In genomic region chr14:101595887-101596721, GRCh38 we compare ENCODE assay signal across 11 cellular contexts. TPM values are rescaled to one million over a fixed set of nuclear protein-coding genes. Genes with fewer than 3 reads are reported as not detected.
DNase-seq lines count a peak whose midpoint lies in the region; ATAC-seq lines count a peak whose summit lies in the region.
"Had no signal": no experiment of that assay in that cellular context is flagged by ENCODE, and none has a peak within 500 bp of the region (broad histone marks: within the 10 kb centered on the region; RNA-seq: fewer than 3 reads in every experiment).

No MANE protein-coding gene starts in this region.

- intact Hi-C loops in activated T-helper 2 cell treated with anti-CD3 and anti-CD28 coated beads, Interferon-gamma antibody, Interleukin-2, Interleukin-4, amounts not matched to agents 10 μg/mL and 5 μg/mL and 100 μg/mL, durations not matched to agents 14 hours and 24 hours and 36 hours (cut with micrococcal nuclease), result no loop called here

- peaks cover 29% of the 10 kb centered on the region for H3K4me1 ChIP-seq in CD4-positive, CD25-positive, alpha-beta regulatory T cell (ENCODE audit: control insufficient read depth, insufficient read depth, low read length, poor library complexity, severe bottlenecking)
- H3K4me1 ChIP-seq: parathyroid adenoma had no signal

- no peaks in the 10 kb centered on the region for H3K27me3 ChIP-seq in CD4-positive, CD25-positive, alpha-beta regulatory T cell (ENCODE audit: control insufficient read depth, insufficient read depth, low read length)

- H3K4me3 Mint-ChIP-seq in CD4-positive, CD25-positive, alpha-beta regulatory T cell, result peak overlapping the region in 3 of 4 donors; percentile 29 to 81 (median 60)
- H3K4me3 Mint-ChIP-seq in activated T-helper 2 cell treated with anti-CD3 and anti-CD28 coated beads, Interferon-gamma antibody, Interleukin-2, Interleukin-4, amounts not matched to agents 10 μg/mL and 5 μg/mL and 100 μg/mL, durations not matched to agents 14 hours and 24 hours and 36 hours (ENCODE audit: low read depth), result no peak overlapping the region
- H3K4me3 Mint-ChIP-seq in natural killer cell treated with Interleukin-12 subunit alpha and Interleukin-12 subunit beta and Interleukin-15 and Interleukin-18, amount 100 ng/mL, for 72 hours, result peak overlapping the region; percentile 74

- H3K36me3 Mint-ChIP-seq in CD4-positive, CD25-positive, alpha-beta regulatory T cell, result no peaks in the 10 kb centered on the region
- H3K36me3 Mint-ChIP-seq in activated T-helper 2 cell treated with anti-CD3 and anti-CD28 coated beads, Interferon-gamma antibody, Interleukin-2, Interleukin-4, amounts not matched to agents 10 μg/mL and 5 μg/mL and 100 μg/mL, durations not matched to agents 14 hours and 24 hours and 36 hours (ENCODE audit: low read depth), result peaks cover 12% of the 10 kb centered on the region
- H3K36me3 Mint-ChIP-seq in natural killer cell treated with Interleukin-12 subunit alpha and Interleukin-12 subunit beta and Interleukin-15 and Interleukin-18, amount 100 ng/mL, for 72 hours, result no peaks in the 10 kb centered on the region

- peak; percentile 53 to 59 for ATAC-seq in CD4-positive, CD25-positive, alpha-beta regulatory T cell (ENCODE audit: low read depth in 2 of 2)
- ATAC-seq in natural killer cell treated with Interleukin-12 subunit alpha and Interleukin-12 subunit beta and Interleukin-15 and Interleukin-18, amount 100 ng/mL, for 72 hours, result peak; percentile 65 to 79
- no peak for ATAC-seq in GM18867 (IDR thresholded peaks at IDR 0.05; ENCODE audit: unreplicated experiment)
- ATAC-seq in HG02981 (IDR thresholded peaks at IDR 0.05; ENCODE audit: unreplicated experiment), result no peak

- H3K36me3 ChIP-seq in CD4-positive, CD25-positive, alpha-beta regulatory T cell (ENCODE audit: control insufficient read depth, insufficient read depth, low read length), result no peaks in the 10 kb centered on the region

- peaks cover 0 to 50% (median 29%) of the 10 kb centered on the region in 4 donors for H3K4me1 Mint-ChIP-seq in CD4-positive, CD25-positive, alpha-beta regulatory T cell
- peaks cover 22% of the 10 kb centered on the region for H3K4me1 Mint-ChIP-seq in activated T-helper 2 cell treated with anti-CD3 and anti-CD28 coated beads, Interferon-gamma antibody, Interleukin-2, Interleukin-4, amounts not matched to agents 10 μg/mL and 5 μg/mL and 100 μg/mL, durations not matched to agents 14 hours and 24 hours and 36 hours (ENCODE audit: low read depth)
- H3K4me1 Mint-ChIP-seq in natural killer cell treated with Interleukin-12 subunit alpha and Interleukin-12 subunit beta and Interleukin-15 and Interleukin-18, amount 100 ng/mL, for 72 hours (ENCODE audit: low read depth in 2 of 2), result peaks cover 35 to 41% of the 10 kb centered on the region in 2 donors

- no peak overlapping the region for H3K4me3 ChIP-seq in CD4-positive, CD25-positive, alpha-beta regulatory T cell (ENCODE audit: low read depth, low read length)

- peak overlapping the region; percentile 49 for H3K27ac ChIP-seq in CD4-positive, CD25-positive, alpha-beta regulatory T cell (ENCODE audit: insufficient read depth, low read length, poor library complexity, severe bottlenecking)
- H3K27ac ChIP-seq: parathyroid adenoma had no signal

- peak in 2 of 3 donors; percentile 14 to 70 for DNase-seq in CD4-positive, CD25-positive, alpha-beta regulatory T cell
- peak; percentile 65 to 86 for DNase-seq in Kasumi-1 (lab: John Stamatoyannopoulos, UW)
- DNase-seq in activated T-helper 2 cell treated with anti-CD3 and anti-CD28 coated beads, Interferon-gamma antibody, Interleukin-2, Interleukin-4, amounts not matched to agents 10 μg/mL and 5 μg/mL and 100 μg/mL, durations not matched to agents 14 hours and 24 hours and 36 hours (ENCODE audit: low spot score), result no peak
- DNase-seq in natural killer cell treated with Interleukin-12 subunit alpha and Interleukin-12 subunit beta and Interleukin-15 and Interleukin-18, amount 100 ng/mL, for 72 hours (ENCODE audit: low spot score), result peak; percentile 75
- no peak for DNase-seq in NCI-H1105 (lab: John Stamatoyannopoulos, UW)
- DNase-seq in NCI-H774 (lab: John Stamatoyannopoulos, UW), result no peak
- DNase-seq: glutamatergic neuron, substantia nigra had no signal

- peaks cover 0 to 12% (median 0%) of the 10 kb centered on the region in 7 donors for H3K9me3 Mint-ChIP-seq in CD4-positive, CD25-positive, alpha-beta regulatory T cell
- peaks cover 27% of the 10 kb centered on the region for H3K9me3 Mint-ChIP-seq in activated T-helper 2 cell treated with anti-CD3 and anti-CD28 coated beads, Interferon-gamma antibody, Interleukin-2, Interleukin-4, amounts not matched to agents 10 μg/mL and 5 μg/mL and 100 μg/mL, durations not matched to agents 14 hours and 24 hours and 36 hours
- no peaks in the 10 kb centered on the region for H3K9me3 Mint-ChIP-seq in natural killer cell treated with Interleukin-12 subunit alpha and Interleukin-12 subunit beta and Interleukin-15 and Interleukin-18, amount 100 ng/mL, for 72 hours

- no peaks in the 10 kb centered on the region for H3K9me3 ChIP-seq in CD4-positive, CD25-positive, alpha-beta regulatory T cell (ENCODE audit: control insufficient read depth in 2 of 2, low read length in 2 of 2)

- H3K27me3 Mint-ChIP-seq in CD4-positive, CD25-positive, alpha-beta regulatory T cell, result peaks cover 4% of the 10 kb centered on the region
- peaks cover 2% of the 10 kb centered on the region for H3K27me3 Mint-ChIP-seq in activated T-helper 2 cell treated with anti-CD3 and anti-CD28 coated beads, Interferon-gamma antibody, Interleukin-2, Interleukin-4, amounts not matched to agents 10 μg/mL and 5 μg/mL and 100 μg/mL, durations not matched to agents 14 hours and 24 hours and 36 hours (ENCODE audit: low read depth)
- H3K27me3 Mint-ChIP-seq in natural killer cell treated with Interleukin-12 subunit alpha and Interleukin-12 subunit beta and Interleukin-15 and Interleukin-18, amount 100 ng/mL, for 72 hours, result no peaks in the 10 kb centered on the region

- H3K27ac Mint-ChIP-seq in CD4-positive, CD25-positive, alpha-beta regulatory T cell, result peak overlapping the region; percentile 71 to 98 (median 93)
- H3K27ac Mint-ChIP-seq in activated T-helper 2 cell treated with anti-CD3 and anti-CD28 coated beads, Interferon-gamma antibody, Interleukin-2, Interleukin-4, amounts not matched to agents 10 μg/mL and 5 μg/mL and 100 μg/mL, durations not matched to agents 14 hours and 24 hours and 36 hours, result peak overlapping the region; percentile 76
- H3K27ac Mint-ChIP-seq in natural killer cell treated with Interleukin-12 subunit alpha and Interleukin-12 subunit beta and Interleukin-15 and Interleukin-18, amount 100 ng/mL, for 72 hours, result peak overlapping the region; percentile 88 to 96

RNA-seq across cellular contexts. Expression of gene DIO3, which starts 34.8 kb away (rescaled TPM):
- total RNA-seq in CD4-positive, CD25-positive, alpha-beta regulatory T cell, result not detected
- polyA plus RNA-seq in CD4-positive, CD25-positive, alpha-beta regulatory T cell, result not detected
- not detected in 2 replicates for total RNA-seq in activated T-helper 2 cell treated with anti-CD3 and anti-CD28 coated beads, Interferon-gamma antibody, Interleukin-2, Interleukin-4, amounts not matched to agents 10 μg/mL and 5 μg/mL and 100 μg/mL, durations not matched to agents 14 hours and 24 hours and 36 hours
- total RNA-seq in natural killer cell treated with Interleukin-12 subunit alpha and Interleukin-12 subunit beta and Interleukin-15 and Interleukin-18, amount 100 ng/mL, for 72 hours, result not detected

Comparison
In these comparisons a context has a peak if more than half of its experiments do, and no peak if none do; other contexts are left out.
1. ATAC-seq: peak in CD4-positive, CD25-positive, alpha-beta regulatory T cell (2 of 2) and natural killer cell treated with Interleukin-12 subunit alpha and Interleukin-12 subunit beta and Interleukin-15 and Interleukin-18, amount 100 ng/mL, for 72 hours (2 of 2); none in GM18867 (single experiment) and HG02981 (single experiment).
2. DNase-seq: peak in CD4-positive, CD25-positive, alpha-beta regulatory T cell (2 of 3), Kasumi-1 (2 of 2) and natural killer cell treated with Interleukin-12 subunit alpha and Interleukin-12 subunit beta and Interleukin-15 and Interleukin-18, amount 100 ng/mL, for 72 hours (single experiment); none in activated T-helper 2 cell treated with anti-CD3 and anti-CD28 coated beads, Interferon-gamma antibody, Interleukin-2, Interleukin-4, amounts not matched to agents 10 μg/mL and 5 μg/mL and 100 μg/mL, durations not matched to agents 14 hours and 24 hours and 36 hours (single experiment), NCI-H1105 (single experiment) and NCI-H774 (single experiment).
3. Peak in every context shown above with its lines, with median percentiles within 50 percentile points of each other: H3K27ac Mint-ChIP-seq.